Comparison of ENCODE assay signal across 1 cellular context in the genomic region with DNA sequence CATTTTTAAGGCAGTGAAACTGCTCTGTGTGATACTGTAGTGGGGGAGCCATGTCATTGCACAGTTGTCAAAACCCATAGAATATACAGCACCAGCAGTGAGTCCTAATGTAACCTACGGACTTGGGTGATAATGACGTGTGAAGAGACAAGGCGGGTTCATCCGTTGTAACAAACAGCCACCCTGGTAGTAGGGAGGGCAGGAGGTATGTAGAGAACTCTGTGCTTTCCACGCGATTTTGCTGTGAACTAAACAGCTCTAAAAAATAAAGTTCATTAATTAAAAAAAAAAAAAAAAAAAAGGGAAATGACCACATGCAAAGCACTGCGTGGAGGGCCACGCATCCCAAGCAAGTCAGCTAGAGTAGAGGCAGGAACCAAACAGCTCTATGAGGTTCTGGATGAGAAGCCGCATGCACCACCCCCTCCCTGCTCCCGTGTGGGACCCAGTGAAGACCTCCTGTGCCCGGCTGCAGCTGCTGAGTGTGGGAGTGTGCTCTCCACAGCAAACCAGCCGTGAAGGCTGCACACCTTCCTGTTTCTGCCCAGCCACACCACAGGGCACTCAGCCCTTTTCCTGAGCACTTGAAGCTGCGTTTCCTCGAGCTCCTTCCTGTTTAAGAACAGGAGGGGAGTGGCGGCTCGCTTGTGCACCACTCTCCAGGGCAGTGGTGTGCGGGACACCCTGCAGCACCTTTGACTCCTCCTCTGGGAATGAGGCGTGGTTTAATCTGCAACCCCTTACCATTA.
TF ChIP-seq lines count a peak whose summit lies in the region.

No MANE protein-coding gene starts in this region.

TF ChIP-seq in IMR-90, 13 proteins besides CTCF, POLR2A, EP300 and RAD21 (continued from another document):
- TF ChIP-seq, protein P1, sequence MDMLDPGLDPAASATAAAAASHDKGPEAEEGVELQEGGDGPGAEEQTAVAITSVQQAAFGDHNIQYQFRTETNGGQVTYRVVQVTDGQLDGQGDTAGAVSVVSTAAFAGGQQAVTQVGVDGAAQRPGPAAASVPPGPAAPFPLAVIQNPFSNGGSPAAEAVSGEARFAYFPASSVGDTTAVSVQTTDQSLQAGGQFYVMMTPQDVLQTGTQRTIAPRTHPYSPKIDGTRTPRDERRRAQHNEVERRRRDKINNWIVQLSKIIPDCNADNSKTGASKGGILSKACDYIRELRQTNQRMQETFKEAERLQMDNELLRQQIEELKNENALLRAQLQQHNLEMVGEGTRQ (IDR thresholded peaks at IDR 0.05; ENCODE audit: low read depth, low read length), result no peak
TF ChIP-seq in IMR-90: peak in this region for 0.
